8 cellular contexts compared by ENCODE assay signal in the genomic region with DNA sequence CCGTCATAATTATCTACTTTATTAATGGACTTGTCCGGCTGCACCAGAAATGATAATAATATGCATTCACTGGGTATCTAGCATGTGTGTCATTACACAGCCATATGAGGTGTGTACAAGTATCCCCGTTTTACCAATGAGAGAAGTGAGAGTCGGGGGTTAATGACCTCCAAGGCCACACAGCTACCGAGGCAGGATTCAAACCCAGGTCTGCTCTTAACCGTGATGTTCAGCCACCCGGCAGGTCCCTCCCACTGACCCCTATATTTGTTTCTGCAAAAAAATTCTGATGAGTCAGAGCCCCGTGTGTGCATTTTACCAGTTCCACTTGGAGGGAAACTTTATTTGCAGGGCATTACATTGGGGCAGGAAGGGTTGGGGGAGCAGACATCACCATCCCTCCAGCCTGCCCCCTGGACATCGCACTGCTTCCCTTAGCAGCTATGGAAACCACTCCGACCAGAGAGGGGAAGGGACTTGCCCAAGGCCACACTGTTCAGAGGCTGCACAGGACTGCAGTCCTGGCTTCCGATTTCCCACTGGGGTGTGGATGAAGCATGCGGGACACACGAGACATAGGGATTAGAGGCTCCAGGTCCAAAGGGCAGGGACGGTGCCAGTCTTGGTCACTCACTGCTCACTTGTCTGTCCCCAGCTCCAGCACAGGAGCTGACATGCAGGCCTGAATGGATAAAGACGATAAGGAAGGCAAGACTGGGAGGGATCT. TPM values are rescaled to one million over a fixed set of nuclear protein-coding genes. Genes with fewer than 3 reads are reported as not detected.
A peak's percentile ranks its signal among the peaks of the same experiment; 100 is the strongest.
DNase-seq lines count a peak whose midpoint lies in the region; ATAC-seq and TF ChIP-seq lines count a peak whose summit lies in the region.

No MANE protein-coding gene starts in this region.

- TF ChIP-seq POLR2A in sigmoid colon (IDR thresholded peaks at IDR 0.05), result no peak

- H3K27ac ChIP-seq in sigmoid colon, result peak overlapping the region in 3 of 4 donors; percentile 74 to 82 (median 81)

- H3K4me3 Mint-ChIP-seq in chondrocyte (ENCODE audit: unreplicated experiment), result no peak overlapping the region

- intact Hi-C loops in sigmoid colon (cut with DNase I), result no loop called here

- H3K36me3 Mint-ChIP-seq in chondrocyte (ENCODE audit: low read depth), result no peaks in the 10 kb centered on the region

- H3K27me3 Mint-ChIP-seq in chondrocyte (ENCODE audit: low read depth), result no peaks in the 10 kb centered on the region

- peak; percentile 64 for DNase-seq in chondrocyte (ENCODE audit: low spot score)
- peak; percentile 64 for DNase-seq in sigmoid colon
- no peak for DNase-seq in stimulated activated naive CD4-positive, alpha-beta T cell (lab: John Stamatoyannopoulos, UW)
- DNase-seq in ecto neural progenitor cell (ENCODE audit: low spot score), result no peak

- no peak for TF ChIP-seq EP300 in sigmoid colon (IDR thresholded peaks at IDR 0.05)

- H3K9me3 ChIP-seq in sigmoid colon, result no peaks in the 10 kb centered on the region

- WGBS in sigmoid colon, 2 donors, result 53 to 56% methylated on average over 15 of the region's 15 CpGs

- no peaks in the 10 kb centered on the region for H3K27me3 ChIP-seq in sigmoid colon

- H3K36me3 ChIP-seq in sigmoid colon, result no peaks in the 10 kb centered on the region

- H3K9me3 Mint-ChIP-seq in chondrocyte (ENCODE audit: low read depth), result no peaks in the 10 kb centered on the region

- TF ChIP-seq CTCF in chondrocyte (IDR thresholded peaks at IDR 0.05) (no peak), sigmoid colon (IDR thresholded peaks at IDR 0.05) (no peak)

- H3K27ac Mint-ChIP-seq in chondrocyte (ENCODE audit: unreplicated experiment), result peak overlapping the region; percentile 79

- peaks cover 13% of the 10 kb centered on the region for H3K4me1 Mint-ChIP-seq in chondrocyte (ENCODE audit: low read depth)

- ATAC-seq in GM19395 (IDR thresholded peaks at IDR 0.05; ENCODE audit: unreplicated experiment) (peak; percentile 22), HG03520 (IDR thresholded peaks at IDR 0.05; ENCODE audit: unreplicated experiment) (peak; percentile 14), HG03565 (IDR thresholded peaks at IDR 0.05; ENCODE audit: unreplicated experiment) (no peak)
- no peak for ATAC-seq in activated CD4-positive, CD25-positive, alpha-beta regulatory T cell treated with anti-CD3 and anti-CD28 coated beads, Interleukin-2, amount 50 U/mL, for 24 hours

- peaks cover 0 to 55% (median 44%) of the 10 kb centered on the region in 4 donors for H3K4me1 ChIP-seq in sigmoid colon

- H3K4me3 ChIP-seq in sigmoid colon, result no peak overlapping the region

RNA-seq across cellular contexts. Expression of a gene that starts 10.1 kb away (rescaled TPM):
- total RNA-seq in chondrocyte (16.0 to 25.7 TPM (median 25.1 TPM) in 3 replicates), sigmoid colon (10 to 100 TPM; 28.1 to 52.3 (median 40.0) TPM)
- polyA plus RNA-seq in sigmoid colon, result 10 to 100 TPM; 64.3 to 91.8 (median 79.1) TPM

RNA-seq across cellular contexts. Expression of a gene that starts 46.4 kb away (rescaled TPM):
- total RNA-seq in chondrocyte (30.9 to 34.1 TPM (median 32.5 TPM) in 3 replicates), sigmoid colon (10 to 100 TPM; 30.4 to 68.5 (median 58.2) TPM)
- polyA plus RNA-seq in sigmoid colon, result 10 to 100 TPM; 34.2 to 57.1 (median 42.0) TPM

Comparison
In these comparisons a context has a peak if more than half of its experiments do, and no peak if none do; other contexts are left out.
1. ATAC-seq: peak in GM19395 (single experiment) and HG03520 (single experiment); none in HG03565 (single experiment) and activated CD4-positive, CD25-positive, alpha-beta regulatory T cell treated with anti-CD3 and anti-CD28 coated beads, Interleukin-2, amount 50 U/mL, for 24 hours (0 of 2).
2. DNase-seq: peak in chondrocyte (single experiment) and sigmoid colon (single experiment); none in stimulated activated naive CD4-positive, alpha-beta T cell (0 of 6) and ecto neural progenitor cell (single experiment).